12 cellular contexts compared by ENCODE assay signal in the genomic region with DNA sequence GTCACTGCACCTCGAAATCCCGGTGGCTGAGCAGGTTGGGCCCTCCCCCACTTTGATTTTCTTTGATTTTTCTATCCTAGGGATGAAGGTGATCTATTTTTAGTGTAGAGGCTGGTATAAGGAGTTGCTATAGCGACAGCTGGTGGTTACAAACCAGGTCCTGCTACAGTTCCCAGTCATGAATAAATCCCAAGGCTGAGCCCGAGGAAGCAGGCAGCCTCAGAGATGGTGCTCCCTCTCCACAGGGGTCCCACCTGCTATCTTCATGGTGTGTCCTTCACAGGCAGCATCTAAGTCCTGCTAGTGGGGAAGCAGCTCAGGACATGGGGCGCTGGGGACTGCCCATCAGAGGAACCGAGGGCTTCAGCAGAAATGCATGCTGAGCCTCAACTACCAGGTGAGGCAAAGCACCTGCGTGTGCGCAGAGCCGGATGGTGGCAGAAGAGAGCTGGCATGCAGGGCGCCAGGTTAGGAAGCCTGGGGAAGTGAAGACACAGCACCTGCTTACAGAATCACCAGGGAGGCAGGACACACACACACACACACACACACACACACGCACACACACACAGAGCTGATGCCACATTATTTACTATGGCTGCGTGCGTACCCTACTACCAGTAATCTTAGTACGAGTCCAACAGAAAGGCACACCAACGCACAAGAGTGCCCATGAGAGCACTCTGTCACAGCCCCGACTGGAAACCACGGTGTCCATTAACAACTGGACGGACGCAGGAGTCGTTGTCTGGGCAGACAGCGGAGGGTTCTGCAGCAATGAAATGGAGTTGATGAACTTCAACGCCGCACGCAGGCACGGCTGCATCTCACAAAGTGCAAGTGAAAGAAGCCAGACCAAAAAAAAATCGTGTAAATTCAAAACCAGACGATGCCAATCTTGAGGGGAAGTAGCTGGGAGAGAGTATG.
DNase-seq lines count a peak whose midpoint lies in the region; ATAC-seq and TF ChIP-seq lines count a peak whose summit lies in the region.
"Had no signal": no experiment of that assay in that cellular context is flagged by ENCODE, and none has a peak within 500 bp of the region (broad histone marks: within the 10 kb centered on the region; RNA-seq: fewer than 3 reads in every experiment).

No MANE protein-coding gene starts in this region.

- H3K36me3 ChIP-seq in BLaER1 treated with 17β-estradiol and CSF1 and Interleukin-3, amounts not matched to agents 10 nM and 100 nM = no peaks in the 10 kb centered on the region

- H3K9me3 ChIP-seq in BLaER1 treated with 17β-estradiol and CSF1 and Interleukin-3, amounts not matched to agents 10 nM and 100 nM (replicated peaks in 1 of 11) = no peaks in the 10 kb centered on the region

- H4K20me1 ChIP-seq in BLaER1 treated with 17β-estradiol and CSF1 and Interleukin-3, amounts not matched to agents 10 nM and 100 nM = peaks cover 0 to 42% (median 0%) of the 10 kb centered on the region in 11 experiments; a peak in 5 of 22 replicates

- ATAC-seq in SK-N-SH treated with all-trans-retinoic acid at 6 μM for 48 hours (peak; percentile 8; the same call in 2 of the 3 replicates), HG03460 (IDR thresholded peaks at IDR 0.05; ENCODE audit: unreplicated experiment) (no peak)
- ATAC-seq: GM12878 had no signal

- H3K4me3 ChIP-seq in BLaER1 treated with 17β-estradiol and CSF1 and Interleukin-3, amounts not matched to agents 10 nM and 100 nM = no peak overlapping the region
- H3K4me3 ChIP-seq: GM12878 had no signal

- H3K4me1 ChIP-seq in BLaER1 treated with 17β-estradiol and CSF1 and Interleukin-3, amounts not matched to agents 10 nM and 100 nM = peaks cover 40 to 99% (median 79%) of the 10 kb centered on the region in 10 experiments

- H3K9ac ChIP-seq in BLaER1 treated with 17β-estradiol and CSF1 and Interleukin-3, amounts not matched to agents 10 nM and 100 nM = peak overlapping the region in 3 of 11 experiments; percentile 30 to 76 (median 65); a peak in 4 of 22 replicates

- no peaks in the 10 kb centered on the region for H3K27me3 ChIP-seq in BLaER1 treated with 17β-estradiol and CSF1 and Interleukin-3, amounts not matched to agents 10 nM and 100 nM

- H3K4me2 ChIP-seq in BLaER1 treated with 17β-estradiol and CSF1 and Interleukin-3, amounts not matched to agents 10 nM and 100 nM = peak overlapping the region; percentile 85 to 98 (median 94)

- DNase-seq in NCI-H1417 (lab: John Stamatoyannopoulos, UW) (peak; percentile 87 to 95 (median 89)), inferior parietal cortex (ENCODE audit: extremely low spot score) (peak; percentile 20), islet precursor cell (no peak), GM19240 (ENCODE audit: insufficient read length, low spot score) (no peak), 8988T (no peak)
- DNase-seq: activated CD4-positive, alpha-beta T cell treated with anti-CD3 and anti-CD28 coated beads for 48 hours; KG1 had no signal

- peak overlapping the region in 6 of 11 experiments; percentile 27 to 82 (median 68); a peak in 8 of 22 replicates for H3K27ac ChIP-seq in BLaER1 treated with 17β-estradiol and CSF1 and Interleukin-3, amounts not matched to agents 10 nM and 100 nM
- H3K27ac ChIP-seq: C4-2B had no signal

TF ChIP-seq in SK-N-SH treated with all-trans-retinoic acid at 6 μM for 48 hours, 23 proteins besides CTCF, POLR2A, EP300 and RAD21:
- TF ChIP-seq ZFP3 (CRISPR knock-in tag; IDR thresholded peaks at IDR 0.05) (no peak), ESRRG (CRISPR knock-in tag; IDR thresholded peaks at IDR 0.05) (no peak), PPARA (CRISPR knock-in tag; IDR thresholded peaks at IDR 0.05; ENCODE audit: borderline replicate concordance) (no peak), BACH2 (CRISPR knock-in tag; IDR thresholded peaks at IDR 0.05; ENCODE audit: borderline replicate concordance) (no peak), SNAI2 (CRISPR knock-in tag; IDR thresholded peaks at IDR 0.05) (no peak), TOX (CRISPR knock-in tag; IDR thresholded peaks at IDR 0.05; ENCODE audit: borderline replicate concordance) (no peak)

Comparison
In these comparisons a context has a peak if more than half of its experiments do, and no peak if none do; other contexts are left out.
1. DNase-seq: peak in NCI-H1417 (3 of 3) and inferior parietal cortex (single experiment); none in islet precursor cell (single experiment), GM19240 (single experiment) and 8988T (single experiment).